Comparison of ENCODE assay signal across 11 cellular contexts in the genomic region with DNA sequence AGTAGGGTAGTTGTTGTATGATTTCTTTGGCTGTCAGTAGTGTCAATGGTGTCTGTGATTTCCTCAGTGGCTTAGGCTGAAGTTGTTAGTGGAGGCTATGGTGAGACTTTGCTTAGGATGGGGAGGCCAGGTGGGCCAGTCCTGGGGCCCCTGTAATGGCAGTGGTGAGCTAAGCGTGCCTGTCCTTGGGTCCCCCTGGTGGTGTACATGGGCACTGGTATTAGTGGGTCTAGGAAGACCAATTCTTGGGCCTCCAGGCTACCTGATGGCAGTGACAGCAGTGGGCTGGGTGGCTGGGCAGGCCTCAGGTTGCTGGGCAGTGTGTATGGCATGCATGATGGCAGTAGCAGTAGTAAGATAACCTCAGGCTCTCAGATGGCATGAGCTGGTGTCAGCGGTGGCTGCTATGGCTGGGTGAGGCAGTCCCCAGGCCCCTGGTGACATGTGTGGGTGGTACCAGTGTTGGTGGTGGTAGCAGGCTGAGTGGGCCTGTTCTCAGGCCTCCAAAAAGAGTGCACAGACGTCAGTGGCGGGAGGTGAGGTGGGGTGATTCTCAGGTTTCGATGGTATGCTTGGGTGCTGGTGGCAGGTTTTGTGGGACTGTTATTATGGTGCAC.
DNase-seq lines count a peak whose midpoint lies in the region; ATAC-seq and TF ChIP-seq lines count a peak whose summit lies in the region.
"Had no signal": no experiment of that assay in that cellular context is flagged by ENCODE, and none has a peak within 500 bp of the region (broad histone marks: within the 10 kb centered on the region; RNA-seq: fewer than 3 reads in every experiment).

No MANE protein-coding gene starts in this region.

- no peaks in the 10 kb centered on the region for H3K27me3 ChIP-seq in MM.1S (replicated peaks; ENCODE audit: insufficient read depth, low read length)
- H3K27me3 ChIP-seq: neutrophil had no signal

- TF ChIP-seq CTCF in C4-2B (conservative IDR thresholded peaks at IDR 0.05) (peak; percentile 28), foreskin fibroblast (IDR thresholded peaks at IDR 0.05; ENCODE audit: low read depth, low read length) (peak; percentile 5), MM.1S (IDR thresholded peaks at IDR 0.05; ENCODE audit: low read length) (no peak)

- no peaks in the 10 kb centered on the region for H3F3A ChIP-seq in MM.1S (ENCODE audit: insufficient read depth, low read length)

- H4K20me1 ChIP-seq in MM.1S (ENCODE audit: insufficient read depth, low read length): no peaks in the 10 kb centered on the region

- H3K27ac ChIP-seq in C4-2B (no peak overlapping the region), MM.1S (ENCODE audit: low read length) (no peak overlapping the region)
- H3K27ac ChIP-seq: neutrophil had no signal

- H3K9ac ChIP-seq in MM.1S (ENCODE audit: low read length): no peak overlapping the region

- no peaks in the 10 kb centered on the region for H3K9me3 ChIP-seq in MM.1S (replicated peaks; ENCODE audit: insufficient read depth, low read length)
- H3K9me3 ChIP-seq: neutrophil had no signal

- no peaks in the 10 kb centered on the region for H3K79me2 ChIP-seq in MM.1S (ENCODE audit: low read length)

- peak; percentile 71 for ATAC-seq in GM18907 (IDR thresholded peaks at IDR 0.05; ENCODE audit: unreplicated experiment)
- ATAC-seq: CD8-positive, alpha-beta T cell had no signal

- no peak overlapping the region for H3K4me3 ChIP-seq in foreskin fibroblast (ENCODE audit: low read depth in 1 of 2, low read length in 2 of 2)
- H3K4me3 ChIP-seq in MM.1S (ENCODE audit: low read length): no peak overlapping the region

- H2AFZ ChIP-seq in MM.1S (ENCODE audit: low read length): no peak overlapping the region

- no peaks in the 10 kb centered on the region for H3K36me3 ChIP-seq in MM.1S (replicated peaks; ENCODE audit: insufficient read depth, low read length)
- H3K36me3 ChIP-seq: neutrophil had no signal

- H3K9me2 ChIP-seq in MM.1S (replicated peaks; ENCODE audit: insufficient read depth, low read length): no peaks in the 10 kb centered on the region

- DNase-seq in NAMALWA (ENCODE audit: low spot score) (peak; percentile 34), foreskin fibroblast (no peak), midbrain (lab: John Stamatoyannopoulos, UW) (no peak), MM.1S (no peak), NCI-H524 treated with DMSO at 0.1 percent for 48 hours (lab: John Stamatoyannopoulos, UW) (no peak)
- DNase-seq in activated T-cell treated with anti-CD3 and anti-CD28 coated beads, Interleukin-2, amount 50 U/mL, for 48 hours: no peak
- DNase-seq: CD8-positive, alpha-beta T cell; immature natural killer cell had no signal

- no peak overlapping the region for H3K4me2 ChIP-seq in MM.1S (ENCODE audit: low read depth, low read length)

- no peaks in the 10 kb centered on the region for H3K4me1 ChIP-seq in MM.1S (ENCODE audit: low read length)
